In the genomic region with DNA sequence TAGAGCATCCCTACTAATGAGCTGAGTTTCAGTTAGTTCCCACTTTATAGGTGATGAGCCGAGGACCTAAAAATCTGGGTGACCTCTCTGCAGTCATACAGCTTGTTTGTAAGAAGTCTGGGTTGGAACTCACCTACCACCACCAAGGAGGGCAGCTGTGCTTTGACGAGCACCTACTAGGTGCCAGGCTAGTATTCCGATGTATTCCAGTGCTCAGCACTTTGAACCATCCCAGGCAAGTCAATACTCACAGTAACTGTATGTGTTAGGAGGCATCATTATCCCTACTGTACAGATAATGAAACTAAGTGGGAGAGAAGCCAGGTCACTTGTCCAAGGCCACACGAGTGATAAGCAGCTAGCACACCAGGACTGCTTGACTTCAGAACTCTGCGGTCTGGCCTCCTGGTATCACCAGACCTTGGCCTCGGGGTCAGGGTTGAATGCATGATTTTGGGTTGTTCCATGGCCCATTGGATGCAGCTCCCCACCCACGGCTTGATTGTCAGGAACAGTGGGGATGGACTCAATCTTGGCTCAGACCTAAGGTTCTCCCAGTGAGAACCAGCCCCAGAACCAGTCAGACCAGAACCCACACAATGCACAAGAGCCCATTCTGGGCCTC, we compare ENCODE assay signal across 1 cellular context.
TF ChIP-seq lines count a peak whose summit lies in the region.

No MANE protein-coding gene starts in this region.

TF ChIP-seq in HepG2, 621 proteins besides CTCF, POLR2A, EP300 and RAD21 (continued from another document):
- TF ChIP-seq FOXP4 (CRISPR knock-in tag; IDR thresholded peaks at IDR 0.05), result peak; percentile 90
- peak; percentile 46; the same call in 1 of the 2 replicates for TF ChIP-seq ZNF292 (CRISPR knock-in tag; IDR thresholded peaks at IDR 0.05; ENCODE audit: borderline replicate concordance, low read depth)
- no peak for TF ChIP-seq EEA1 (CRISPR knock-in tag; IDR thresholded peaks at IDR 0.05; ENCODE audit: borderline replicate concordance)
- 0 out of 2 replicates have a peak, but pooled peaks have one; percentile 46 for TF ChIP-seq SALL2 (CRISPR knock-in tag; IDR thresholded peaks at IDR 0.05)
- TF ChIP-seq HOMEZ (CRISPR knock-in tag; IDR thresholded peaks at IDR 0.05; ENCODE audit: low read depth), result peak; percentile 50; the same call in 1 of the 2 replicates
- TF ChIP-seq ZNF3 (CRISPR knock-in tag; IDR thresholded peaks at IDR 0.05), result no peak
- peak; percentile 53; the same call in 1 of the 2 replicates for TF ChIP-seq ZSCAN9 (CRISPR knock-in tag; IDR thresholded peaks at IDR 0.05; ENCODE audit: borderline replicate concordance)
- TF ChIP-seq YY1 (IDR thresholded peaks at IDR 0.05; ENCODE audit: insufficient read depth, insufficient replicate concordance, low read depth, low read length), result peak; percentile 8
- TF ChIP-seq, protein P1, sequence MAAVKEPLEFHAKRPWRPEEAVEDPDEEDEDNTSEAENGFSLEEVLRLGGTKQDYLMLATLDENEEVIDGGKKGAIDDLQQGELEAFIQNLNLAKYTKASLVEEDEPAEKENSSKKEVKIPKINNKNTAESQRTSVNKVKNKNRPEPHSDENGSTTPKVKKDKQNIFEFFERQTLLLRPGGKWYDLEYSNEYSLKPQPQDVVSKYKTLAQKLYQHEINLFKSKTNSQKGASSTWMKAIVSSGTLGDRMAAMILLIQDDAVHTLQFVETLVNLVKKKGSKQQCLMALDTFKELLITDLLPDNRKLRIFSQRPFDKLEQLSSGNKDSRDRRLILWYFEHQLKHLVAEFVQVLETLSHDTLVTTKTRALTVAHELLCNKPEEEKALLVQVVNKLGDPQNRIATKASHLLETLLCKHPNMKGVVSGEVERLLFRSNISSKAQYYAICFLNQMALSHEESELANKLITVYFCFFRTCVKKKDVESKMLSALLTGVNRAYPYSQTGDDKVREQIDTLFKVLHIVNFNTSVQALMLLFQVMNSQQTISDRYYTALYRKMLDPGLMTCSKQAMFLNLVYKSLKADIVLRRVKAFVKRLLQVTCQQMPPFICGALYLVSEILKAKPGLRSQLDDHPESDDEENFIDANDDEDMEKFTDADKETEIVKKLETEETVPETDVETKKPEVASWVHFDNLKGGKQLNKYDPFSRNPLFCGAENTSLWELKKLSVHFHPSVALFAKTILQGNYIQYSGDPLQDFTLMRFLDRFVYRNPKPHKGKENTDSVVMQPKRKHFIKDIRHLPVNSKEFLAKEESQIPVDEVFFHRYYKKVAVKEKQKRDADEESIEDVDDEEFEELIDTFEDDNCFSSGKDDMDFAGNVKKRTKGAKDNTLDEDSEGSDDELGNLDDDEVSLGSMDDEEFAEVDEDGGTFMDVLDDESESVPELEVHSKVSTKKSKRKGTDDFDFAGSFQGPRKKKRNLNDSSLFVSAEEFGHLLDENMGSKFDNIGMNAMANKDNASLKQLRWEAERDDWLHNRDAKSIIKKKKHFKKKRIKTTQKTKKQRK (IDR thresholded peaks at IDR 0.05; ENCODE audit: low read length), result no peak
- TF ChIP-seq NR2F6 (IDR thresholded peaks at IDR 0.05), result peak; percentile 94
- peak; percentile 98 for TF ChIP-seq NR2F6 (CRISPR knock-in tag; IDR thresholded peaks at IDR 0.05)
- no peak for TF ChIP-seq ZSCAN31 (CRISPR knock-in tag; IDR thresholded peaks at IDR 0.05; ENCODE audit: low read depth)
- TF ChIP-seq RXRB (CRISPR knock-in tag; IDR thresholded peaks at IDR 0.05; ENCODE audit: borderline replicate concordance), result peak; percentile 90
- TF ChIP-seq HCFC1 (IDR thresholded peaks at IDR 0.05; ENCODE audit: low read depth, low read length), result no peak
- peak; percentile 56 for TF ChIP-seq ZMAT3 (CRISPR knock-in tag; conservative IDR thresholded peaks at IDR 0.05)
- peak; percentile 48 for TF ChIP-seq PHF8 (CRISPR knock-in tag; IDR thresholded peaks at IDR 0.05)
- TF ChIP-seq NCOA2 (CRISPR knock-in tag; IDR thresholded peaks at IDR 0.05), result peak; percentile 94
- TF ChIP-seq USF2 (IDR thresholded peaks at IDR 0.05; ENCODE audit: low read depth, low read length), result no peak
- no peak; the same call in 1 of the 2 replicates for TF ChIP-seq USF2 (CRISPR knock-in tag; IDR thresholded peaks at IDR 0.05; ENCODE audit: borderline replicate concordance)
